Comparison of ENCODE assay signal across 8 cellular contexts in the genomic region with DNA sequence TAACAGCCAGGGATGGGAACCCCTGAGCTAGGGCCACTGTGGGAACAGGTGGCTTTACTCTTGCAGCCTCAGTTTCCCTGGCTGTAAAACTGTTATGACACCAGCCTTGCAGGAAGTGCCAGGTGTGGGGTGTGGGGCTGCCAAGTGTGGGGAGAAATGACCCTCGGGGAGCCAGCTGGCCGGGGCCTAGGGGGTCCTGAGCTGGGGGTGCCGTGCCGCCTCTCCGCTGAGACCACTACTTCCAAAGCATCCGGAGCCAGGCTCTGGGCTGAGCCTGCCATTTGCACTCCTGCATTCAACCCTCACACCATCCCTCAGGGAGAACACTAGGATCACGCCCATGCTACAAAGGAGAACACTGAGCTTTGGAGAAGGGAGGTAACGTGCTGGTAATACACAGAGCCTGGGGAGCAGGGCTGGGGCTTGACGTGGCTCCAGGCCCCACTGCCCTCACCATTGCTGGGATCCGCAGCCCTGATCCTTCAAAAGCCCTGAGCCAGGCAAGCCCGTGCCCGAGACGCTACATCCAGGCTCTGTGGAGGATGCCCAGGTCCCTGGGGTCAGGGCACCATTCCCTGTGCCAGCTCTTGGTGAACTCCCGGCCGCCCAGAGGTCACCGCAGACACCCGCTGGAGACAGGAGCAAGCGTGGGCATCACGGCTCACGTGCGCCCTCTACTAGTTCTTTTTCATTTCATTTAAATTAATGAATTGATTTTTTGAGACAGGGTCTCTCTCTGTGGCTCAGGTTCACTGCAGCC. TPM values are rescaled to one million over a fixed set of nuclear protein-coding genes. Genes with fewer than 3 reads are reported as not detected.
A peak's percentile ranks its signal among the peaks of the same experiment; 100 is the strongest.
DNase-seq lines count a peak whose midpoint lies in the region; ATAC-seq lines count a peak whose summit lies in the region.

No MANE protein-coding gene starts in this region.

- intact Hi-C loops in left colon (cut with DNase I, micrococcal nuclease) = loop anchor here in 1 of 2 donors (10.0 kb wide), 1 partner anchor 443 kb away; no protein-coding TSS in a partner anchor

- DNase-seq in NCI-H2081 (lab: John Stamatoyannopoulos, UW) (peak; percentile 62 to 64), NCI-H2081 treated with DMSO at 0.1 percent for 48 hours (lab: John Stamatoyannopoulos, UW) (no peak), NCI-H2196 treated with DMSO at 0.1 percent for 48 hours (lab: John Stamatoyannopoulos, UW; ENCODE audit: unreplicated experiment) (peak; percentile 8), caudate nucleus (lab: John Stamatoyannopoulos, UW) (peak in 43 of 61 donors; percentile 3 to 69 (median 29)), left colon (peak; percentile 60 to 77)
- DNase-seq in activated CD4-positive, CD25-positive, alpha-beta regulatory T cell (lab: John Stamatoyannopoulos, UW) = peak; percentile 11 to 36 (median 20)
- peak; percentile 68 to 75 for DNase-seq in stimulated activated CD4-positive, alpha-beta T cell treated with anti-CD3 and anti-CD28 coated beads, Interleukin-2, amount 100 ng/mL, for 48 hours

- peak; percentile 65 for ATAC-seq in left colon
- no peak for ATAC-seq in HG02885 (IDR thresholded peaks at IDR 0.05; ENCODE audit: poor library complexity, unreplicated experiment)

- no peak overlapping the region for H3K27ac ChIP-seq in caudate nucleus (ENCODE audit: low read depth, low read length)

RNA-seq across cellular contexts. Expression of gene GINS2, which starts 28.8 kb away (rescaled TPM):
- 1 to 10 TPM; 3.2 to 5.1 TPM for total RNA-seq in left colon

RNA-seq across cellular contexts. Expression of gene C16orf74, which starts 33.3 kb away (rescaled TPM):
- total RNA-seq in left colon = 1 to 10 TPM in 1 of 2 donors, under 1 TPM in 1; 0.52 to 1.6 TPM
